1 cellular context compared by ENCODE assay signal in the genomic region with DNA sequence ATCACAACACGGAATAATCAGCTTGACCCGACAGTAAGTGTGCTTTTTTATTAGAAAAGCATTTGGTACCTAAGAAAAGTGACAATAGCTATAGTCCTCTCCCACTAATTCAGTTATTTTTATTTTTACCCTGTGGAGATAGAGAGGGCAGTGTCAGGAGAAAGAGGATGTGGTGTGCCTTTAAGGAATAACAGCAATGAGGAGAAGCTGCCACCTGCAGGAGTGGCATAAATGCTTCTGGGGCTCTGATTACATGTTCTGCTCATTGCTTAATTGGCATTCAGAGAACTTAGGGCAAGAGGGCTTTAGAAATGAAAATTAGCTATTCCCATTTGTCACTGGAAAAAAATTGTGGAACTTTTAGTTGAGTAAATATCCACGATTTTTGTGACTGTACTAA.
TF ChIP-seq lines count a peak whose summit lies in the region.

No MANE protein-coding gene starts in this region.

TF ChIP-seq in GM12878, 131 proteins besides CTCF, POLR2A, EP300 and RAD21 (continued from another document):
- TF ChIP-seq, protein P1, sequence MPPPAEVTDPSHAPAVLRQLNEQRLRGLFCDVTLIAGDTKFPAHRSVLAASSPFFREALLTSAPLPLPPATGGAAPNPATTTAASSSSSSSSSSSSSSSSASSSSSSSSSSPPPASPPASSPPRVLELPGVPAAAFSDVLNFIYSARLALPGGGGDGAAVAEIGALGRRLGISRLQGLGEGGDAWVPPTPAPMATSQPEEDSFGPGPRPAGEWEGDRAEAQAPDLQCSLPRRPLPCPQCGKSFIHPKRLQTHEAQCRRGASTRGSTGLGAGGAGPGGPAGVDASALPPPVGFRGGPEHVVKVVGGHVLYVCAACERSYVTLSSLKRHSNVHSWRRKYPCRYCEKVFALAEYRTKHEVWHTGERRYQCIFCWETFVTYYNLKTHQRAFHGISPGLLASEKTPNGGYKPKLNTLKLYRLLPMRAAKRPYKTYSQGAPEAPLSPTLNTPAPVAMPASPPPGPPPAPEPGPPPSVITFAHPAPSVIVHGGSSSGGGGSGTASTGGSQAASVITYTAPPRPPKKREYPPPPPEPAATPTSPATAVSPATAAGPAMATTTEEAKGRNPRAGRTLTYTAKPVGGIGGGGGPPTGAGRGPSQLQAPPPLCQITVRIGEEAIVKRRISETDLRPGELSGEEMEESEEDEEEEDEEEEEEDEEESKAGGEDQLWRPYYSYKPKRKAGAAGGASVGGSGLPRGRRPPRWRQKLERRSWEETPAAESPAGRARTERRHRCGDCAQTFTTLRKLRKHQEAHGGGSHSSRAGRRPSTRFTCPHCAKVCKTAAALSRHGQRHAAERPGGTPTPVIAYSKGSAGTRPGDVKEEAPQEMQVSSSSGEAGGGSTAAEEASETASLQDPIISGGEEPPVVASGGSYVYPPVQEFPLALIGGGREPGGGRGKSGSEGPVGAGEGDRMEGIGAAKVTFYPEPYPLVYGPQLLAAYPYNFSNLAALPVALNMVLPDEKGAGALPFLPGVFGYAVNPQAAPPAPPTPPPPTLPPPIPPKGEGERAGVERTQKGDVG (CRISPR knock-in tag; IDR thresholded peaks at IDR 0.05), result no peak
- TF ChIP-seq ZNF207 (IDR thresholded peaks at IDR 0.05; ENCODE audit: borderline replicate concordance) (no peak), ZNF384 (IDR thresholded peaks at IDR 0.05; ENCODE audit: borderline replicate concordance, low read depth, low read length) (no peak), TCF3 (IDR thresholded peaks at IDR 0.05; ENCODE audit: borderline replicate concordance, insufficient read depth, low read depth, low read length) (no peak), MEF2B (IDR thresholded peaks at IDR 0.05; ENCODE audit: partially characterized antibody, poor library complexity, severe bottlenecking) (no peak), NFIC (IDR thresholded peaks at IDR 0.05; ENCODE audit: low read depth, low read length) (no peak), KDM1A (IDR thresholded peaks at IDR 0.05; ENCODE audit: borderline replicate concordance) (no peak)
TF ChIP-seq in GM12878: peak in this region for 0.
